ENCODE assay signal across 9 cellular contexts in genomic region chr3:177724020-177724638, GRCh38.
DNase-seq lines count a peak whose midpoint lies in the region; ATAC-seq and TF ChIP-seq lines count a peak whose summit lies in the region.
"Had no signal": no experiment of that assay in that cellular context is flagged by ENCODE, and none has a peak within 500 bp of the region (broad histone marks: within the 10 kb centered on the region; RNA-seq: fewer than 3 reads in every experiment).

No MANE protein-coding gene starts in this region.

- H3K27me3 Mint-ChIP-seq in stimulated activated memory B cell treated with anti-CD40 and anti-IgM and Interleukin-4, amounts not matched to agents 10 μg/mL and 1 μg/mL and 100 μg/mL, for 72 hours: no peaks in the 10 kb centered on the region
- H3K27me3 Mint-ChIP-seq in naive thymus-derived CD8-positive, alpha-beta T cell: no peaks in the 10 kb centered on the region

- no peaks in the 10 kb centered on the region for H3K36me3 Mint-ChIP-seq in stimulated activated memory B cell treated with anti-CD40 and anti-IgM and Interleukin-4, amounts not matched to agents 10 μg/mL and 1 μg/mL and 100 μg/mL, for 72 hours
- peaks cover 0 to 15% (median 5%) of the 10 kb centered on the region in 3 donors for H3K36me3 Mint-ChIP-seq in naive thymus-derived CD8-positive, alpha-beta T cell

- no peak overlapping the region for H3K9ac ChIP-seq in parathyroid adenoma

- peaks cover 51% of the 10 kb centered on the region for H3K4me1 ChIP-seq in parathyroid adenoma

- H3K27ac ChIP-seq in parathyroid adenoma: peak overlapping the region; percentile 84

- H3K9me3 Mint-ChIP-seq in stimulated activated memory B cell treated with anti-CD40 and anti-IgM and Interleukin-4, amounts not matched to agents 10 μg/mL and 1 μg/mL and 100 μg/mL, for 72 hours: peaks cover 2% of the 10 kb centered on the region
- H3K9me3 Mint-ChIP-seq in naive thymus-derived CD8-positive, alpha-beta T cell: peaks cover 0 to 9% (median 2%) of the 10 kb centered on the region in 9 donors

- no peak for TF ChIP-seq CTCF in parathyroid adenoma (IDR thresholded peaks at IDR 0.05)

- H3K4me3 Mint-ChIP-seq in stimulated activated memory B cell treated with anti-CD40 and anti-IgM and Interleukin-4, amounts not matched to agents 10 μg/mL and 1 μg/mL and 100 μg/mL, for 72 hours: no peak overlapping the region
- peak overlapping the region in 4 of 10 donors; percentile 11 to 30 (median 23) for H3K4me3 Mint-ChIP-seq in naive thymus-derived CD8-positive, alpha-beta T cell

- no peaks in the 10 kb centered on the region for H3K4me1 Mint-ChIP-seq in stimulated activated memory B cell treated with anti-CD40 and anti-IgM and Interleukin-4, amounts not matched to agents 10 μg/mL and 1 μg/mL and 100 μg/mL, for 72 hours
- H3K4me1 Mint-ChIP-seq in naive thymus-derived CD8-positive, alpha-beta T cell: peaks cover 9 to 18% (median 15%) of the 10 kb centered on the region in 4 donors

- no peak overlapping the region for H3K27ac Mint-ChIP-seq in stimulated activated memory B cell treated with anti-CD40 and anti-IgM and Interleukin-4, amounts not matched to agents 10 μg/mL and 1 μg/mL and 100 μg/mL, for 72 hours
- H3K27ac Mint-ChIP-seq in naive thymus-derived CD8-positive, alpha-beta T cell: peak overlapping the region in 1 of 10 donors; percentile 26

- H3K4me2 ChIP-seq in parathyroid adenoma (ENCODE audit: low read length): no peak overlapping the region

- H3K9me3 ChIP-seq in parathyroid adenoma (ENCODE audit: control insufficient read depth, low read length): no peaks in the 10 kb centered on the region

- no peak overlapping the region for H3K4me3 ChIP-seq in parathyroid adenoma (ENCODE audit: low read depth, low read length)

- H3K27me3 ChIP-seq in parathyroid adenoma (ENCODE audit: control insufficient read depth, insufficient read depth, low read length): no peaks in the 10 kb centered on the region

- ATAC-seq in GM19397 (IDR thresholded peaks at IDR 0.05; ENCODE audit: unreplicated experiment) (no peak), GM21515 (IDR thresholded peaks at IDR 0.05; ENCODE audit: unreplicated experiment) (no peak)
- no peak for ATAC-seq in stimulated activated memory B cell treated with anti-CD40 and anti-IgM and Interleukin-4, amounts not matched to agents 10 μg/mL and 1 μg/mL and 100 μg/mL, for 72 hours
- ATAC-seq in naive thymus-derived CD8-positive, alpha-beta T cell: no peak

- H3K79me2 ChIP-seq in parathyroid adenoma: peaks cover 4% of the 10 kb centered on the region

- DNase-seq in DMS153 treated with DMSO at 0.1 percent for 48 hours (lab: John Stamatoyannopoulos, UW; ENCODE audit: unreplicated experiment) (peak; percentile 18), NCI-H69 (lab: John Stamatoyannopoulos, UW) (peak; percentile 92), fibroblast of peridontal ligament (ENCODE audit: extremely low read depth) (peak; percentile 93)
- no peak for DNase-seq in naive thymus-derived CD8-positive, alpha-beta T cell
- DNase-seq: DMS 273 treated with DMSO at 0.1 percent for 48 hours had no signal

- H3K36me3 ChIP-seq in parathyroid adenoma (ENCODE audit: control insufficient read depth, insufficient read depth, low read length): no peaks in the 10 kb centered on the region

- peak overlapping the region; percentile 13 for H2AFZ ChIP-seq in parathyroid adenoma

- POLR2A ChIA-PET in naive thymus-derived CD8-positive, alpha-beta T cell (lab: Charles Lee): no interaction called here

Comparison
In these comparisons a context has a peak if more than half of its experiments do, and no peak if none do; other contexts are left out.
1. DNase-seq: peak in DMS153 treated with DMSO at 0.1 percent for 48 hours (single experiment), NCI-H69 (single experiment) and fibroblast of peridontal ligament (single experiment); none in naive thymus-derived CD8-positive, alpha-beta T cell (0 of 10).